9 cellular contexts compared by ENCODE assay signal in the genomic region with DNA sequence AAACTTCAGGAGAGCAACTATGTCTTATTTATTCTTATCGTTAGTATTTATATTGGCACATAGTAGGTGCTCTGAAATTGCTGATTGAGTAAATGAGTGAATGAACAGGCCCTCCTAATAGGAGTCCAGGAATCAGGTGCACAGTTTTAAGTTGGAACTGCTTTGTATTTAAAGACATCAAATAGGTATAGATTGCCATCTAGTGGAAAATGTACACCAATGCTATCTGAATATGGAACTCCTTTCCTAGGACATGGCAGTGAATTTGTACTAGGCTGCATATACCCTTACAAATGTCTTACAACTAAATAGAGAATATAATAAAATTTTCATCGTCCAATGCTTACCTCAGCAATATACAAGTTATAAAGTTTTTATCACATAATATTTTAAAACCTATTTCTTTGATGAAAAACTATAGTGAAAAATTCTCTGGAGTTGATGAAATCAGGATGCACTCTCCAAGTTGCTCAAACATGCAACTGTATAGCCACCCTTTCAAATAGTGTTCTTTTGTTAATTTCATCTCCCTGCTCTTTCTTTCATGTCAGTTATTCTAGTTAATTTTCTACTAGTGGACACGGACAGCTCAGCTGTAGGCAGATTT.
DNase-seq lines count a peak whose midpoint lies in the region; ATAC-seq, FAIRE-seq and TF ChIP-seq lines count a peak whose summit lies in the region.
"Had no signal": no experiment of that assay in that cellular context is flagged by ENCODE, and none has a peak within 500 bp of the region (broad histone marks: within the 10 kb centered on the region; RNA-seq: fewer than 3 reads in every experiment).

No MANE protein-coding gene starts in this region.

- no peak overlapping the region for H3K27ac ChIP-seq in PC-9

- H2AFZ ChIP-seq in PC-9 = no peak overlapping the region

- TF ChIP-seq CTCF in PC-9 (conservative IDR thresholded peaks at IDR 0.05) = peak; percentile 62

- no peaks in the 10 kb centered on the region for H3K9me3 ChIP-seq in PC-9 (ENCODE audit: insufficient read depth, low read depth)

- BruUV-seq in PC-9 (replicated peaks; lab: Mats Ljungman, UMichigan) = no TSS peak

- POLR2A ChIA-PET in PC-9 (lab: Charles Lee; ENCODE audit: unreplicated experiment) = no interaction called here

- no peaks in the 10 kb centered on the region for H3K36me3 ChIP-seq in PC-9 (ENCODE audit: low read depth)

- DNase-seq in DMS153 treated with DMSO at 0.1 percent for 48 hours (lab: John Stamatoyannopoulos, UW; ENCODE audit: unreplicated experiment) (peak; percentile 61), HTR-8/SVneo (ENCODE audit: insufficient read length, low spot score) (peak; percentile 8), PC-9 (no peak), fibroblast of peridontal ligament (ENCODE audit: extremely low read depth) (peak; percentile 53), T-helper 9 cell (no peak)
- no peak for DNase-seq in stimulated activated naive B cell treated with anti-CD40 and anti-IgM and Interleukin-4, amounts not matched to agents 10 μg/mL and 1 μg/mL and 100 μg/mL, for 72 hours
- DNase-seq in activated T-cell treated with anti-CD3 and anti-CD28 coated beads, Interleukin-2, amount 50 U/mL, for 1 hour = no peak
- DNase-seq: naive B cell had no signal

- intact Hi-C loops in PC-9 (cut with micrococcal nuclease; ENCODE audit: unreplicated experiment) = loop anchor here (10.0 kb wide), 1 partner anchor 1541 kb away; no protein-coding TSS in a partner anchor

- H3K27me3 Mint-ChIP-seq in stimulated activated naive B cell treated with anti-CD40 and anti-IgM and Interleukin-4, amounts not matched to agents 10 μg/mL and 1 μg/mL and 100 μg/mL, for 72 hours = peaks cover 0 to 7% of the 10 kb centered on the region in 2 donors

- H3K4me3 ChIP-seq in PC-9 = no peak overlapping the region

- no peak overlapping the region for H3K4me2 ChIP-seq in PC-9

- H4K20me1 ChIP-seq in PC-9 (ENCODE audit: insufficient read depth) = no peaks in the 10 kb centered on the region

- no peaks in the 10 kb centered on the region for H3K9me3 Mint-ChIP-seq in stimulated activated naive B cell treated with anti-CD40 and anti-IgM and Interleukin-4, amounts not matched to agents 10 μg/mL and 1 μg/mL and 100 μg/mL, for 72 hours
- H3K9me3 Mint-ChIP-seq: naive B cell had no signal

- H3K4me1 ChIP-seq in PC-9 (replicated peaks; ENCODE audit: insufficient read depth) = no peaks in the 10 kb centered on the region

- no peak overlapping the region for H3K4me3 Mint-ChIP-seq in stimulated activated naive B cell treated with anti-CD40 and anti-IgM and Interleukin-4, amounts not matched to agents 10 μg/mL and 1 μg/mL and 100 μg/mL, for 72 hours
- H3K4me3 Mint-ChIP-seq: naive B cell had no signal

- H3K27me3 ChIP-seq in PC-9 (ENCODE audit: insufficient read depth, low read depth) = no peaks in the 10 kb centered on the region

- no peaks in the 10 kb centered on the region for H3K79me2 ChIP-seq in PC-9 (ENCODE audit: low read depth)

- peak; percentile 77 for ATAC-seq in GM21423 (IDR thresholded peaks at IDR 0.05; ENCODE audit: unreplicated experiment)
- peak; percentile 68 to 69 for ATAC-seq in stimulated activated naive B cell treated with anti-CD40 and anti-IgM and Interleukin-4, amounts not matched to agents 10 μg/mL and 1 μg/mL and 100 μg/mL, for 72 hours (replicated peaks)

- no peaks in the 10 kb centered on the region for H3F3A ChIP-seq in PC-9 (ENCODE audit: insufficient read depth, low read depth)

- no peak overlapping the region for H3K27ac Mint-ChIP-seq in stimulated activated naive B cell treated with anti-CD40 and anti-IgM and Interleukin-4, amounts not matched to agents 10 μg/mL and 1 μg/mL and 100 μg/mL, for 72 hours
- H3K27ac Mint-ChIP-seq: naive B cell had no signal

- FAIRE-seq in HTR-8/SVneo (lab: Jason Lieb, UNC) = no peak

- no peaks in the 10 kb centered on the region for H3K9me2 ChIP-seq in PC-9 (ENCODE audit: insufficient read depth)

- H3K4me1 Mint-ChIP-seq in stimulated activated naive B cell treated with anti-CD40 and anti-IgM and Interleukin-4, amounts not matched to agents 10 μg/mL and 1 μg/mL and 100 μg/mL, for 72 hours = no peaks in the 10 kb centered on the region
- H3K4me1 Mint-ChIP-seq: naive B cell had no signal

- CTCF ChIA-PET in PC-9 (lab: Charles Lee) = interaction anchor here (0.6 kb wide), 1 partner anchor 103 kb away, joined by 4 read pairs; no protein-coding TSS in a partner anchor

- no peaks in the 10 kb centered on the region for H3K36me3 Mint-ChIP-seq in stimulated activated naive B cell treated with anti-CD40 and anti-IgM and Interleukin-4, amounts not matched to agents 10 μg/mL and 1 μg/mL and 100 μg/mL, for 72 hours
- H3K36me3 Mint-ChIP-seq: naive B cell had no signal

Comparison
In these comparisons a context has a peak if more than half of its experiments do, and no peak if none do; other contexts are left out.
1. DNase-seq: peak in DMS153 treated with DMSO at 0.1 percent for 48 hours (single experiment), HTR-8/SVneo (single experiment) and fibroblast of peridontal ligament (single experiment); none in PC-9 (0 of 2), stimulated activated naive B cell treated with anti-CD40 and anti-IgM and Interleukin-4, amounts not matched to agents 10 μg/mL and 1 μg/mL and 100 μg/mL, for 72 hours (single experiment), activated T-cell treated with anti-CD3 and anti-CD28 coated beads, Interleukin-2, amount 50 U/mL, for 1 hour (single experiment) and T-helper 9 cell (single experiment).